Comparison of ENCODE assay signal across 1 cellular context in genomic region chr1:26784023-26784871, GRCh38.
TF ChIP-seq lines count a peak whose summit lies in the region.

No MANE protein-coding gene starts in this region.

TF ChIP-seq in HepG2, 621 proteins besides CTCF, POLR2A, EP300 and RAD21 (continued from another document and continues in another):
- no peak for TF ChIP-seq ZNF407 (CRISPR knock-in tag; IDR thresholded peaks at IDR 0.05; ENCODE audit: not compliant biosample characterization)
- TF ChIP-seq SMAD1 (CRISPR knock-in tag; IDR thresholded peaks at IDR 0.05; ENCODE audit: borderline replicate concordance, low read depth), result no peak
- TF ChIP-seq ZNF235 (CRISPR knock-in tag; IDR thresholded peaks at IDR 0.05; ENCODE audit: borderline replicate concordance), result no peak
- TF ChIP-seq POLR2AphosphoS5 (IDR thresholded peaks at IDR 0.05; ENCODE audit: low read depth, low read length), result peak; percentile 41; the same call in 1 of the 2 replicates
- no peak for TF ChIP-seq CSRNP1 (CRISPR knock-in tag; IDR thresholded peaks at IDR 0.05)
- TF ChIP-seq ZNF720 (CRISPR knock-in tag; IDR thresholded peaks at IDR 0.05), result no peak
- TF ChIP-seq SKI (IDR thresholded peaks at IDR 0.05; ENCODE audit: partially characterized antibody), result peak; percentile 88
- TF ChIP-seq KLF13 (CRISPR knock-in tag; IDR thresholded peaks at IDR 0.05), result no peak
- no peak for TF ChIP-seq ZNF33B (CRISPR knock-in tag; IDR thresholded peaks at IDR 0.05)
- no peak for TF ChIP-seq TGIF2 (CRISPR knock-in tag; IDR thresholded peaks at IDR 0.05)
- TF ChIP-seq MXI1 (IDR thresholded peaks at IDR 0.05; ENCODE audit: borderline replicate concordance, low read depth, low read length), result peak; percentile 42; the same call in 1 of the 3 replicates
- TF ChIP-seq ZNF792 (CRISPR knock-in tag; IDR thresholded peaks at IDR 0.05), result 0 out of 2 replicates have a peak, but pooled peaks have one; percentile 51
- no peak for TF ChIP-seq MXD1 (CRISPR knock-in tag; IDR thresholded peaks at IDR 0.05)
- TF ChIP-seq ZNF260 (CRISPR knock-in tag; IDR thresholded peaks at IDR 0.05; ENCODE audit: borderline replicate concordance, low read depth), result no peak
- no peak for TF ChIP-seq ZNF672 (CRISPR knock-in tag; IDR thresholded peaks at IDR 0.05)
- TF ChIP-seq MXD3 (CRISPR knock-in tag; IDR thresholded peaks at IDR 0.05), result no peak
- TF ChIP-seq ZNF251 (CRISPR knock-in tag; IDR thresholded peaks at IDR 0.05), result no peak
- TF ChIP-seq HINFP (CRISPR knock-in tag; IDR thresholded peaks at IDR 0.05; ENCODE audit: low read depth), result no peak
- peak; percentile 78 for TF ChIP-seq POGZ (CRISPR knock-in tag; IDR thresholded peaks at IDR 0.05)
- no peak for TF ChIP-seq ZNF512 (CRISPR knock-in tag; IDR thresholded peaks at IDR 0.05)
- no peak; the same call in 1 of the 2 replicates for TF ChIP-seq ZNF567 (CRISPR knock-in tag; IDR thresholded peaks at IDR 0.05; ENCODE audit: borderline replicate concordance)
- peak; percentile 98 for TF ChIP-seq LCORL (IDR thresholded peaks at IDR 0.05)
- peak; percentile 89 for TF ChIP-seq LCORL (CRISPR knock-in tag; IDR thresholded peaks at IDR 0.05)
- TF ChIP-seq RFXAP (CRISPR knock-in tag; IDR thresholded peaks at IDR 0.05; ENCODE audit: borderline replicate concordance), result peak; percentile 67
- TF ChIP-seq SMC3 (IDR thresholded peaks at IDR 0.05; ENCODE audit: low read length), result peak; percentile 14; the same call in 1 of the 2 replicates
- no peak for TF ChIP-seq ZBTB7B (CRISPR knock-in tag; IDR thresholded peaks at IDR 0.05)
- TF ChIP-seq HNF4G (IDR thresholded peaks at IDR 0.05; ENCODE audit: borderline replicate concordance, low read depth, low read length), result peak; percentile 45; the same call in 1 of the 2 replicates
- TF ChIP-seq HNF4G (CRISPR knock-in tag; IDR thresholded peaks at IDR 0.05; ENCODE audit: borderline replicate concordance, low read depth), result peak; percentile 31; the same call in 1 of the 2 replicates
- no peak for TF ChIP-seq ZFP90 (CRISPR knock-in tag; IDR thresholded peaks at IDR 0.05; ENCODE audit: borderline replicate concordance)
- TF ChIP-seq TERF1 (CRISPR knock-in tag; IDR thresholded peaks at IDR 0.05), result no peak
- TF ChIP-seq ZNF547 (CRISPR knock-in tag; IDR thresholded peaks at IDR 0.05), result peak; percentile 28; the same call in 1 of the 2 replicates
- peak; percentile 92 for TF ChIP-seq HNF1B (CRISPR knock-in tag; IDR thresholded peaks at IDR 0.05)
- no peak; the same call in 1 of the 2 replicates for TF ChIP-seq TAF1 (CRISPR knock-in tag; IDR thresholded peaks at IDR 0.05)
- peak; percentile 79; the same call in 1 of the 2 replicates for TF ChIP-seq AKAP8 (CRISPR knock-in tag; IDR thresholded peaks at IDR 0.05)
- peak; percentile 63; the same call in 1 of the 2 replicates for TF ChIP-seq ATF1 (CRISPR knock-in tag; IDR thresholded peaks at IDR 0.05)
- TF ChIP-seq RNF219 (CRISPR knock-in tag; IDR thresholded peaks at IDR 0.05), result 0 out of 2 replicates have a peak, but pooled peaks have one; percentile 59
- TF ChIP-seq ZNF574 (CRISPR knock-in tag; IDR thresholded peaks at IDR 0.05), result peak; percentile 38; the same call in 1 of the 2 replicates
